Comparison of ENCODE assay signal across 14 cellular contexts in the genomic region with DNA sequence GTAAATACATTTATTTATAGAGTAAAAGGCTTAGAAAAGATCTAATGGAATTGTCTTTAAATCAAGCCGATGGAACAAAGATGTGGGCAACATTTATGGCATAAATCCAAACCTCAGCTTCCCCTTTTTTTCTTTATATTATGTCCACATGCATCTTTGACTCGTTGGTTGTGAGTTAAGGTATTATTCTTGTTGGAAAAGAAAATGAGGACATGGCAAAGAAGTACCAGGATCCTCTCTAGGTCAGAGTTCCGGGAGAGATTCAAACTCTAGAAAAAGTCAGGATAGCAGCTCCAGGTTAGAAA. TPM values are rescaled to one million over a fixed set of nuclear protein-coding genes. Genes with fewer than 3 reads are reported as not detected.
DNase-seq lines count a peak whose midpoint lies in the region; ATAC-seq, FAIRE-seq and TF ChIP-seq lines count a peak whose summit lies in the region.
"Had no signal": no experiment of that assay in that cellular context is flagged by ENCODE, and none has a peak within 500 bp of the region (broad histone marks: within the 10 kb centered on the region; RNA-seq: fewer than 3 reads in every experiment).

No MANE protein-coding gene starts in this region.

- no peaks in the 10 kb centered on the region for H3K79me2 ChIP-seq in GM12878 (ENCODE audit: control insufficient read depth, insufficient read depth, low read length)

- CTCF ChIA-PET in GM12878 (lab: Yijun Ruan, JAX) = interaction anchor here (0.6 to 1.9 kb wide), 3 partner anchors 62 to 990 kb away, joined by 3 to 8 read pairs (median 8); no protein-coding TSS in a partner anchor

- peaks cover 6% of the 10 kb centered on the region for H3K4me1 Mint-ChIP-seq in nephron
- H3K4me1 Mint-ChIP-seq: T-cell had no signal

- ATAC-seq in GM12878 = no peak
- ATAC-seq in HG02981 (IDR thresholded peaks at IDR 0.05; ENCODE audit: unreplicated experiment) = no peak
- ATAC-seq: activated CD8-positive, alpha-beta T cell treated with anti-CD3 and anti-CD28 coated beads for 36 hours; foreskin keratinocyte; T-cell had no signal

- FAIRE-seq in GM12878 (lab: Jason Lieb, UNC) = no peak

- H3K4me3 Mint-ChIP-seq in nephron = peak overlapping the region; percentile 88 to 91 (median 90)
- H3K4me3 Mint-ChIP-seq: activated CD8-positive, alpha-beta T cell treated with anti-CD3 and anti-CD28 coated beads for 36 hours; T-cell had no signal

- no peak for TF ChIP-seq POLR2A in GM12878 (IDR thresholded peaks at IDR 0.05; ENCODE audit: low read depth, low read length)

- H3K4me1 ChIP-seq in BE2C (no peaks in the 10 kb centered on the region), GM12878 (ENCODE audit: control insufficient read depth, insufficient read depth, low read length) (no peaks in the 10 kb centered on the region)

- DNase-seq in BE2C (no peak), LNCaP clone FGC (ENCODE audit: low read depth) (no peak), GM12878 (ENCODE audit: low read depth, low spot score) (no peak), NCI-H1105 (lab: John Stamatoyannopoulos, UW) (no peak), NCI-H510A treated with DMSO at 0.1 percent for 48 hours (lab: John Stamatoyannopoulos, UW) (no peak), cerebellum (ENCODE audit: low spot score) (no peak)
- DNase-seq: activated naive CD4-positive, alpha-beta T cell; foreskin keratinocyte; T-cell had no signal

- H3K27me3 Mint-ChIP-seq in nephron (ENCODE audit: low read depth) = no peaks in the 10 kb centered on the region

- H3K36me3 ChIP-seq in BE2C (no peaks in the 10 kb centered on the region), GM12878 (ENCODE audit: control insufficient read depth in 2 of 2, insufficient read depth in 2 of 2, low read length in 1 of 2) (no peaks in the 10 kb centered on the region)
- H3K36me3 ChIP-seq: transverse colon had no signal

- H3K4me2 ChIP-seq in GM12878 (ENCODE audit: control insufficient read depth, insufficient read depth) = peak overlapping the region; percentile 68; the same call in 1 of the 2 replicates

- no peak overlapping the region for H3K9ac ChIP-seq in GM12878 (ENCODE audit: control insufficient read depth, insufficient read depth, low read length)

- in situ Hi-C loops in GM12878 (cut with MboI) = loop anchor here (10.0 kb wide), 3 partner anchors 55 to 475 kb away; a partner anchor contains a TSS

- H3K4me3 ChIP-seq in BE2C (ENCODE audit: low read depth, low read length) (peak overlapping the region; percentile 81), LNCaP clone FGC (ENCODE audit: low read depth, low read length) (peak overlapping the region; percentile 69), GM12878 (no peak overlapping the region)

- TF ChIP-seq EP300 in GM12878 (IDR thresholded peaks at IDR 0.05; ENCODE audit: borderline replicate concordance in 1 of 2, control insufficient read depth in 1 of 2, low read depth in 2 of 2, low read length in 2 of 2) = no peak

- TF ChIP-seq CTCF in BE2C (IDR thresholded peaks at IDR 0.05; ENCODE audit: low read depth, low read length) (no peak), LNCaP clone FGC (IDR thresholded peaks at IDR 0.05; ENCODE audit: control insufficient read depth, extremely low read depth, insufficient read depth) (no peak), GM12878 (IDR thresholded peaks at IDR 0.05 in 2 of 3, conservative IDR thresholded peaks at IDR 0.05 in 1 of 3; ENCODE audit: control insufficient read depth in 2 of 3, extremely low read depth in 1 of 3, insufficient read depth in 1 of 3, low read depth in 3 of 3, low read length in 3 of 3) (no peak), nephron (IDR thresholded peaks at IDR 0.05; ENCODE audit: unreplicated experiment in 3 of 3) (no peak)

- no peak overlapping the region for H3K27ac ChIP-seq in GM12878 (ENCODE audit: control insufficient read depth, insufficient read depth)
- H3K27ac ChIP-seq: foreskin keratinocyte, transverse colon had no signal

- SMC1A ChIA-PET in GM12878 (lab: Charles Lee; ENCODE audit: uncharacterized antibody, unreplicated experiment) = interaction anchor here (0.7 to 1.3 kb wide), 2 partner anchors 9 to 58 kb away, joined by 3 to 5 read pairs; no protein-coding TSS in a partner anchor

- WGBS in GM12878 (ENCODE audit: insufficient coverage, insufficient replicate concordance, low lambda C conversion rate, missing lambda C conversion rate) = 36% methylated on average over 3 of the region's 3 CpGs

- POLR2A ChIA-PET in GM12878 (lab: Charles Lee) = no interaction called here

- no peaks in the 10 kb centered on the region for H3K36me3 Mint-ChIP-seq in nephron (ENCODE audit: low read depth)
- H3K36me3 Mint-ChIP-seq: T-cell had no signal

- H2AFZ ChIP-seq in GM12878 (ENCODE audit: control insufficient read depth, low read depth, low read length) = peak overlapping the region; percentile 87

- TF ChIP-seq RAD21 in GM12878 (IDR thresholded peaks at IDR 0.05; ENCODE audit: insufficient read depth, low read depth, low read length) = no peak

- peaks cover 4% of the 10 kb centered on the region for H3K27me3 ChIP-seq in BE2C
- H3K27me3 ChIP-seq in GM12878 (replicated peaks in 1 of 2; ENCODE audit: control insufficient read depth in 2 of 2, insufficient read depth in 2 of 2, low read length in 1 of 2) = no peaks in the 10 kb centered on the region
- H3K27me3 ChIP-seq: foreskin keratinocyte had no signal

- RAD21 ChIA-PET in GM12878 (lab: Charles Lee; ENCODE audit: unreplicated experiment) = interaction anchor here (1.2 to 1.4 kb wide), 2 partner anchors 62 to 361 kb away, joined by 3 to 4 read pairs; no protein-coding TSS in a partner anchor

- BruUV-seq in GM12878 (replicated peaks; lab: Mats Ljungman, UMichigan) = no TSS peak

- no peak overlapping the region for H3K27ac Mint-ChIP-seq in nephron
- H3K27ac Mint-ChIP-seq: activated CD8-positive, alpha-beta T cell treated with anti-CD3 and anti-CD28 coated beads for 36 hours; T-cell had no signal

- H3K9me3 ChIP-seq in BE2C (no peaks in the 10 kb centered on the region), GM12878 (replicated peaks; ENCODE audit: control insufficient read depth, insufficient read depth, low read length) (no peaks in the 10 kb centered on the region)
- H3K9me3 ChIP-seq: transverse colon had no signal

- intact Hi-C loops in GM12878 (cut with micrococcal nuclease; ENCODE audit: unreplicated experiment) = loop anchor here (10.0 kb wide), 1 partner anchor 515 kb away; no protein-coding TSS in a partner anchor

- H3K9me3 Mint-ChIP-seq in nephron = no peaks in the 10 kb centered on the region
- H3K9me3 Mint-ChIP-seq: activated CD8-positive, alpha-beta T cell treated with anti-CD3 and anti-CD28 coated beads for 36 hours; T-cell had no signal

- no peaks in the 10 kb centered on the region for H4K20me1 ChIP-seq in GM12878 (ENCODE audit: control insufficient read depth, insufficient read depth)

RNA-seq across cellular contexts. Expression of a gene that starts 0.5 kb away (rescaled TPM):
- 0.49 TPM for polyA plus RNA-seq in BE2C (2012; ENCODE audit: insufficient read depth, insufficient read length, low read depth)
- not detected in 2 replicates for total RNA-seq in GM12878 (2013; cell fraction: nucleolus; rRNA removed)
- 0.33 TPM in 1 of 2 replicates, not detected in the other for total RNA-seq in GM12878 (2014; rRNA removed)
- not detected in 2 replicates for total RNA-seq in GM12878 (2014; rRNA removed; fragmentation: Illumina TruSeq; extraction: Trizol)
- not detected in 2 replicates for total RNA-seq in GM12878 (2021)
- not detected for polyA plus RNA-seq in GM12878 (2011; ENCODE audit: low read depth)
- 0.14 TPM in 1 of 2 replicates, not detected in the other for polyA plus RNA-seq in GM12878 (2011; rRNA removed)
- not detected in 2 replicates for polyA plus RNA-seq in GM12878 (2011; cell fraction: cytosol; rRNA removed)
- not detected in 2 replicates for polyA plus RNA-seq in GM12878 (2011; cell fraction: nucleus; rRNA removed)
- polyA plus RNA-seq in GM12878 (2012) = 0.19 TPM in 1 of 2 replicates, not detected in the other
- polyA plus RNA-seq in GM12878 (2014; fragmentation: Illumina TruSeq; extraction: Trizol) = not detected in 2 replicates
- polyA plus RNA-seq in GM12878 (2014; fragmentation: Nextera tagmentation; extraction: Ambion mirVana) = under 1 TPM in 1 of 2 experiments, not detected in 1; 0.22 TPM
- 0.09 TPM in 1 of 2 replicates, not detected in the other for polyA plus RNA-seq in GM12878 (2014; rRNA removed)
- polyA plus RNA-seq in GM12878 (2016; fragmentation: Nextera tagmentation; extraction: Ambion mirVana) = under 1 TPM in 1 of 2 experiments, not detected in 1; 0.52 TPM
- not detected in 2 replicates for polyA minus RNA-seq in GM12878 (2011; rRNA and poly(A)+ RNA removed)
- not detected in 2 replicates for polyA minus RNA-seq in GM12878 (2011; cell fraction: cytosol; rRNA and poly(A)+ RNA removed)
- not detected in 2 replicates for polyA minus RNA-seq in GM12878 (2011; cell fraction: nucleus; rRNA and poly(A)+ RNA removed)
- total RNA-seq in cerebellum = 14.7 TPM
- total RNA-seq: activated CD8-positive, alpha-beta T cell treated with anti-CD3 and anti-CD28 coated beads for 36 hours; T-cell; transverse colon had no signal

RNA-seq across cellular contexts. Expression of a gene that starts 38.7 kb away (rescaled TPM):
- 78.9 TPM for polyA plus RNA-seq in BE2C (2012; ENCODE audit: insufficient read depth, insufficient read length, low read depth)
- 99.9 and 100 TPM in 2 replicates for total RNA-seq in GM12878 (2013; cell fraction: nucleolus; rRNA removed)
- total RNA-seq in GM12878 (2014; rRNA removed) = 28.1 and 35.5 TPM in 2 replicates
- 28.4 and 30.3 TPM in 2 replicates for total RNA-seq in GM12878 (2014; rRNA removed; fragmentation: Illumina TruSeq; extraction: Trizol)
- total RNA-seq in GM12878 (2021) = 33.4 and 40.9 TPM in 2 replicates
- 17.4 TPM for polyA plus RNA-seq in GM12878 (2011; ENCODE audit: low read depth)
- 74.6 and 74.7 TPM in 2 replicates for polyA plus RNA-seq in GM12878 (2011; rRNA removed)
- 36.7 and 43.4 TPM in 2 replicates for polyA plus RNA-seq in GM12878 (2011; cell fraction: cytosol; rRNA removed)
- polyA plus RNA-seq in GM12878 (2011; cell fraction: nucleus; rRNA removed) = 118 and 137 TPM in 2 replicates
- 25.3 and 25.6 TPM in 2 replicates for polyA plus RNA-seq in GM12878 (2012)
- 48.1 and 75.0 TPM in 2 replicates for polyA plus RNA-seq in GM12878 (2014; fragmentation: Illumina TruSeq; extraction: Trizol)
- polyA plus RNA-seq in GM12878 (2014; fragmentation: Nextera tagmentation; extraction: Ambion mirVana) = 10 to 100 TPM; 35.2 to 52.6 TPM
- 32.7 and 37.8 TPM in 2 replicates for polyA plus RNA-seq in GM12878 (2014; rRNA removed)
- 10 to 100 TPM; 74.0 to 78.5 TPM for polyA plus RNA-seq in GM12878 (2016; fragmentation: Nextera tagmentation; extraction: Ambion mirVana)
- polyA minus RNA-seq in GM12878 (2011; rRNA and poly(A)+ RNA removed) = 38.0 and 51.2 TPM in 2 replicates
- 14.2 and 16.0 TPM in 2 replicates for polyA minus RNA-seq in GM12878 (2011; cell fraction: cytosol; rRNA and poly(A)+ RNA removed)
- 28.4 and 43.0 TPM in 2 replicates for polyA minus RNA-seq in GM12878 (2011; cell fraction: nucleus; rRNA and poly(A)+ RNA removed)
- total RNA-seq in cerebellum = 66.6 TPM

RNA-seq across cellular contexts. Expression of a gene that starts 39.2 kb away (rescaled TPM):
- 7.1 TPM for polyA plus RNA-seq in BE2C (2012; ENCODE audit: insufficient read depth, insufficient read length, low read depth)
- total RNA-seq in GM12878 (2013; cell fraction: nucleolus; rRNA removed) = 35.1 and 39.2 TPM in 2 replicates
- total RNA-seq in GM12878 (2014; rRNA removed) = 45.4 and 47.2 TPM in 2 replicates
- 53.6 and 54.2 TPM in 2 replicates for total RNA-seq in GM12878 (2014; rRNA removed; fragmentation: Illumina TruSeq; extraction: Trizol)
- total RNA-seq in GM12878 (2021) = 42.0 and 45.8 TPM in 2 replicates
- polyA plus RNA-seq in GM12878 (2011; ENCODE audit: low read depth) = 14.9 TPM
- 45.2 and 47.0 TPM in 2 replicates for polyA plus RNA-seq in GM12878 (2011; rRNA removed)
- 39.8 and 40.7 TPM in 2 replicates for polyA plus RNA-seq in GM12878 (2011; cell fraction: cytosol; rRNA removed)
- 80.6 and 95.7 TPM in 2 replicates for polyA plus RNA-seq in GM12878 (2011; cell fraction: nucleus; rRNA removed)
- polyA plus RNA-seq in GM12878 (2012) = 16.1 and 20.9 TPM in 2 replicates
- 50.7 and 52.9 TPM in 2 replicates for polyA plus RNA-seq in GM12878 (2014; fragmentation: Illumina TruSeq; extraction: Trizol)
- polyA plus RNA-seq in GM12878 (2014; fragmentation: Nextera tagmentation; extraction: Ambion mirVana) = 10 to 100 TPM; 20.7 to 27.2 TPM
- polyA plus RNA-seq in GM12878 (2014; rRNA removed) = 34.6 and 34.9 TPM in 2 replicates
- polyA plus RNA-seq in GM12878 (2016; fragmentation: Nextera tagmentation; extraction: Ambion mirVana) = 10 to 100 TPM; 56.2 to 61.9 TPM
- polyA minus RNA-seq in GM12878 (2011; rRNA and poly(A)+ RNA removed) = 90.1 and 111 TPM in 2 replicates
- 28.8 and 35.5 TPM in 2 replicates for polyA minus RNA-seq in GM12878 (2011; cell fraction: cytosol; rRNA and poly(A)+ RNA removed)
- 79.3 and 103 TPM in 2 replicates for polyA minus RNA-seq in GM12878 (2011; cell fraction: nucleus; rRNA and poly(A)+ RNA removed)
- 12.8 TPM for total RNA-seq in cerebellum

RNA-seq across cellular contexts. Expression of a gene that starts 55.9 kb away (rescaled TPM):
- not detected for polyA plus RNA-seq in BE2C (2012; ENCODE audit: insufficient read depth, insufficient read length, low read depth)
- total RNA-seq in GM12878 (2013; cell fraction: nucleolus; rRNA removed) = not detected in 2 replicates
- total RNA-seq in GM12878 (2014; rRNA removed) (0.05 TPM in 1 of 2 replicates, not detected in the other), GM12878 (2014; rRNA removed; fragmentation: Illumina TruSeq; extraction: Trizol) (not detected in 2 replicates), GM12878 (2021) (not detected in 2 replicates), cerebellum (not detected)
- polyA plus RNA-seq in GM12878 (2011; ENCODE audit: low read depth) = not detected
- polyA plus RNA-seq in GM12878 (2011; rRNA removed) (not detected in 2 replicates), GM12878 (2014; fragmentation: Illumina TruSeq; extraction: Trizol) (not detected in 2 replicates), GM12878 (2014; fragmentation: Nextera tagmentation; extraction: Ambion mirVana) (not detected), GM12878 (2014; rRNA removed) (not detected in 2 replicates), GM12878 (2016; fragmentation: Nextera tagmentation; extraction: Ambion mirVana) (not detected)
- polyA plus RNA-seq in GM12878 (2011; cell fraction: cytosol; rRNA removed) = not detected in 2 replicates
- not detected in 2 replicates for polyA plus RNA-seq in GM12878 (2011; cell fraction: nucleus; rRNA removed)
- polyA plus RNA-seq in GM12878 (2012) = not detected in 2 replicates
- not detected in 2 replicates for polyA minus RNA-seq in GM12878 (2011; rRNA and poly(A)+ RNA removed)
- polyA minus RNA-seq in GM12878 (2011; cell fraction: cytosol; rRNA and poly(A)+ RNA removed) = not detected in 2 replicates
- polyA minus RNA-seq in GM12878 (2011; cell fraction: nucleus; rRNA and poly(A)+ RNA removed) = not detected in 2 replicates
- total RNA-seq: activated CD8-positive, alpha-beta T cell treated with anti-CD3 and anti-CD28 coated beads for 36 hours; foreskin keratinocyte; liver; T-cell; transverse colon had no signal
- polyA plus RNA-seq: foreskin keratinocyte, liver had no signal

Comparison
In these comparisons a context has a peak if more than half of its experiments do, and no peak if none do; other contexts are left out.
1. RNA of a gene that starts 0.5 kb away (total RNA-seq): 14.7 TPM in cerebellum (single experiment); 0.33 TPM in GM12878; every median in the first group is over 10 times any median in the second.